30 cellular contexts compared by ENCODE assay signal in genomic region chr6:164569503-164569902, GRCh38.
"Had no signal": no experiment of that assay in that cellular context is flagged by ENCODE, and none has a peak within 500 bp of the region (broad histone marks: within the 10 kb centered on the region; RNA-seq: fewer than 3 reads in every experiment).

No MANE protein-coding gene starts in this region.

- H3K4me3 ChIP-seq: dorsolateral prefrontal cortex, gastrocnemius medialis, lung, mucosa of descending colon, right atrium auricular region, smooth muscle cell, suprapubic skin, transverse colon, upper lobe of right lung, uterus had no signal

- H3K9me3 ChIP-seq: gastrocnemius medialis, right atrium auricular region, suprapubic skin, upper lobe of right lung, uterus had no signal

- H3K4me3 Mint-ChIP-seq: mesothelial cell of epicardium; naive B cell; natural killer cell treated with Interleukin-12 subunit alpha and Interleukin-12 subunit beta and Interleukin-15 and Interleukin-18, amount 100 ng/mL, for 72 hours; stimulated activated naive CD8-positive, alpha-beta T cell treated with anti-CD3 and anti-CD28 coated beads, Interleukin-15, amount 100 ng/mL, for 72 hours had no signal

- H3K27ac ChIP-seq: dorsolateral prefrontal cortex, epithelial cell of prostate, gastrocnemius medialis, parathyroid adenoma, right atrium auricular region, suprapubic skin, transverse colon, upper lobe of right lung, uterus had no signal

- H3K79me2 ChIP-seq: parathyroid adenoma had no signal

- H3K4me2 ChIP-seq: smooth muscle cell had no signal

- H3K4me1 ChIP-seq: gastrocnemius medialis, parathyroid adenoma, right atrium auricular region, suprapubic skin, transverse colon, upper lobe of right lung, uterus had no signal

- DNase-seq: dorsolateral prefrontal cortex; effector CD4-positive, alpha-beta T cell; foreskin fibroblast; gastrocnemius medialis; head of caudate nucleus; kidney; mesenchymal stem cell; mucosa of descending colon; naive B cell; stimulated activated CD4-positive, alpha-beta T cell treated with anti-CD3 and anti-CD28 coated beads, Interleukin-12 subunit alpha, Interleukin-12 subunit beta, amount 100 ng/mL, for 4 hours; stimulated activated CD4-positive, alpha-beta T cell treated with anti-CD3 and anti-CD28 coated beads, Interleukin-1b, Interleukin-23, amount 100 ng/mL, for 48 hours; stimulated activated CD4-positive, alpha-beta T cell treated with anti-CD3 and anti-CD28 coated beads, Interleukin-4, amount 100 ng/mL, for 1 hour; stimulated activated CD8-positive, alpha-beta memory T cell treated with anti-CD3 and anti-CD28 coated beads, Interleukin-4, amount 100 ng/mL, for 48 hours; stimulated activated naive CD4-positive, alpha-beta T cell; stimulated activated naive CD8-positive, alpha-beta T cell treated with anti-CD3 and anti-CD28 coated beads, Interleukin-15, amount 100 ng/mL, for 72 hours; transverse colon; upper lobe of right lung; uterus had no signal

- H3K4me1 Mint-ChIP-seq: naive B cell; stimulated activated naive CD8-positive, alpha-beta T cell treated with anti-CD3 and anti-CD28 coated beads, Interleukin-15, amount 100 ng/mL, for 72 hours had no signal

- H3K9ac ChIP-seq: parathyroid adenoma had no signal

- H3K27me3 ChIP-seq: dorsolateral prefrontal cortex, gastrocnemius medialis, right atrium auricular region, suprapubic skin, transverse colon, upper lobe of right lung, uterus had no signal

- H3K27me3 Mint-ChIP-seq: naive B cell; natural killer cell treated with Interleukin-12 subunit alpha and Interleukin-12 subunit beta and Interleukin-15 and Interleukin-18, amount 100 ng/mL, for 72 hours; progenitor cell of endocrine pancreas; stimulated activated naive CD8-positive, alpha-beta T cell treated with anti-CD3 and anti-CD28 coated beads, Interleukin-15, amount 100 ng/mL, for 72 hours had no signal

- H2AFZ ChIP-seq: parathyroid adenoma had no signal

- H3K36me3 ChIP-seq: gastrocnemius medialis, right atrium auricular region, suprapubic skin, transverse colon, upper lobe of right lung, uterus had no signal

- ATAC-seq: esophagus mucosa; gastrocnemius medialis; left lobe of liver; mucosa of descending colon; natural killer cell treated with Interleukin-12 subunit alpha and Interleukin-12 subunit beta and Interleukin-15 and Interleukin-18, amount 100 ng/mL, for 72 hours; sciatic nerve; stimulated activated naive CD8-positive, alpha-beta T cell treated with anti-CD3 and anti-CD28 coated beads, Interleukin-15, amount 100 ng/mL, for 72 hours; upper lobe of right lung had no signal

- H3K36me3 Mint-ChIP-seq: mesothelial cell of epicardium; naive B cell; natural killer cell treated with Interleukin-12 subunit alpha and Interleukin-12 subunit beta and Interleukin-15 and Interleukin-18, amount 100 ng/mL, for 72 hours had no signal

- H3K27ac Mint-ChIP-seq: mesothelial cell of epicardium; naive B cell; natural killer cell treated with Interleukin-12 subunit alpha and Interleukin-12 subunit beta and Interleukin-15 and Interleukin-18, amount 100 ng/mL, for 72 hours; progenitor cell of endocrine pancreas; stimulated activated naive CD8-positive, alpha-beta T cell treated with anti-CD3 and anti-CD28 coated beads, Interleukin-15, amount 100 ng/mL, for 72 hours had no signal
